8 cellular contexts compared by ENCODE assay signal in genomic region chr3:130746296-130747039, GRCh38. TPM values are rescaled to one million over a fixed set of nuclear protein-coding genes. Genes with fewer than 3 reads are reported as not detected.
DNase-seq lines count a peak whose midpoint lies in the region; TF ChIP-seq lines count a peak whose summit lies in the region.

PIK3R4 (minus strand) TSS chr3:130746829; CDS start chr3:130745218, 1,611 bp downstream.

- in situ Hi-C loops in SK-MEL-5 (cut with HindIII; ENCODE audit: low pct_unique_long_range_greater_than_20kb, low sequenced_read_pairs), result no loop called here

- POLR2A ChIA-PET in HEK293T (lab: Yijun Ruan, JAX), result interaction anchor here (0.7 to 3.7 kb wide), 5 partner anchors 9 to 279 kb away, joined by 3 to 23 read pairs (median 3); partner anchors contain the start of gene ATP2C1

- H3K27me3 ChIP-seq in neuron (ENCODE audit: insufficient read depth, low read length) (no peaks in the 10 kb centered on the region), subcutaneous abdominal adipose tissue (ENCODE audit: control insufficient read depth in 5 of 5, insufficient read depth in 4 of 5, low read length in 5 of 5) (no peaks in the 10 kb centered on the region)

- peaks cover 20% of the 10 kb centered on the region for H3K36me3 ChIP-seq in neuron (ENCODE audit: insufficient read depth, low read length)
- H3K36me3 ChIP-seq in subcutaneous abdominal adipose tissue (ENCODE audit: control insufficient read depth in 5 of 5, insufficient read depth in 5 of 5, low read length in 5 of 5), result peaks cover under 1 to 10% (median 10%) of the 10 kb centered on the region in 5 donors

- H3K9ac ChIP-seq in subcutaneous abdominal adipose tissue (ENCODE audit: low read length in 5 of 5), result peak within 1 kb of the TSS; percentile 88 to 96 (median 91)

- H3K9me3 ChIP-seq in neuron (ENCODE audit: low read length) (no peaks in the 10 kb centered on the region), subcutaneous abdominal adipose tissue (ENCODE audit: control insufficient read depth in 5 of 5, low read length in 5 of 5) (no peaks in the 10 kb centered on the region)

- CTCF ChIA-PET in HEK293T (lab: Yijun Ruan, JAX), result interaction anchor here (0.6 kb wide), 1 partner anchor 41 kb away, joined by 3 read pairs; no protein-coding TSS in a partner anchor

- DNase-seq in GF-D8 (lab: John Stamatoyannopoulos, UW), result peak; percentile 93
- peak; percentile 95 for DNase-seq in HEK293T (ENCODE audit: extremely low spot score)
- DNase-seq in MV-4-11 (lab: John Stamatoyannopoulos, UW), result peak; percentile 98
- DNase-seq in SK-MEL-5 (ENCODE audit: low read depth, low spot score), result peak; percentile 99
- peak; percentile 95 for DNase-seq in activated naive CD4-positive, alpha-beta T cell treated with Interleukin-2 at 50 U/mL for 16 hours
- peak; percentile 98 for DNase-seq in foreskin melanocyte

- peak within 1 kb of the TSS; percentile 92 for H3K27ac ChIP-seq in subcutaneous abdominal adipose tissue (ENCODE audit: low read depth, low read length)

- peak within 1 kb of the TSS; percentile 59 for H2AFZ ChIP-seq in neuron (ENCODE audit: low read depth, low read length)

- peak within 1 kb of the TSS; percentile 77 for H3K4me3 ChIP-seq in neuron (ENCODE audit: low read length)
- H3K4me3 ChIP-seq in subcutaneous abdominal adipose tissue (ENCODE audit: low read depth in 1 of 5, low read length in 5 of 5), result peak within 1 kb of the TSS; percentile 80 to 93 (median 90)

- H3K4me1 ChIP-seq in neuron (ENCODE audit: insufficient read depth, low read length), result peaks cover 30% of the 10 kb centered on the region
- H3K4me1 ChIP-seq in subcutaneous abdominal adipose tissue (ENCODE audit: control insufficient read depth in 5 of 5, insufficient read depth in 5 of 5, low read length in 5 of 5), result peaks cover 3 to 57% (median 46%) of the 10 kb centered on the region in 5 donors

TF ChIP-seq in HEK293T, 16 proteins besides CTCF, POLR2A, EP300 and RAD21:
- TF ChIP-seq L3MBTL2 (conservative IDR thresholded peaks at IDR 0.05) (no peak), PKNOX1 (IDR thresholded peaks at IDR 0.05) (peak; percentile 89), HDGF (IDR thresholded peaks at IDR 0.05; ENCODE audit: borderline replicate concordance) (no peak)
TF ChIP-seq in HEK293T: peak in this region for 1.

RNA-seq across cellular contexts. Expression of gene PIK3R4, which starts in this region (rescaled TPM):
- 44.6 and 45.0 TPM in 2 replicates for total RNA-seq in SK-MEL-5 (2014; rRNA removed; shearing (Covaris generic))
- polyA plus RNA-seq in SK-MEL-5 (2015; cell fraction: cytosol; rRNA removed), result 36.6 and 40.5 TPM in 2 replicates
- polyA plus RNA-seq in SK-MEL-5 (2015; cell fraction: nucleus; rRNA removed), result 43.0 and 72.0 TPM in 2 replicates

Comparison
In these comparisons a context has a peak if more than half of its experiments do, and no peak if none do; other contexts are left out.
1. Peak in every context shown above with its lines: DNase-seq, H3K4me3 ChIP-seq and H3K27ac ChIP-seq.